25 cellular contexts compared by ENCODE assay signal in the genomic region with DNA sequence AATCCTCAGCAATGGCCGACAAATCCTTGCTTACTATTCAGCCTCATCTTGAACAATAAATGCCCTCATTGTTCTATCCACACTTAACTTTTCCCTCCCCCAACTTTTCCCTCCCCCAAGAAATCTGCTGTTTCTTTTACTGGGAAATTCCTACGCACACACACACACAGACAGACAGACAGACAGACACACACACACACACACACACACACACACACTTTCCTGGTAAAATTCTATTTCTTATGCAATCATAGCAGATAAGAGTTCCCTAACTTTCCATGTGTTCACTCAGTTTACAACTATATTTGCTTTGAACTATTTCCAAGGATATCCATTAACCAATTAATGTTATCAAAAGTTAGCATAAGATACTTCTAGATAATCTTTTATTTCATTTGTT. TPM values are rescaled to one million over a fixed set of nuclear protein-coding genes. Genes with fewer than 3 reads are reported as not detected.
"Had no signal": no experiment of that assay in that cellular context is flagged by ENCODE, and none has a peak within 500 bp of the region (broad histone marks: within the 10 kb centered on the region; RNA-seq: fewer than 3 reads in every experiment).

No MANE protein-coding gene starts in this region.

- H3K36me3 Mint-ChIP-seq: mesothelial cell of epicardium; naive B cell; natural killer cell treated with Interleukin-12 subunit alpha and Interleukin-12 subunit beta and Interleukin-15 and Interleukin-18, amount 100 ng/mL, for 72 hours; stimulated activated effector memory CD8-positive, alpha-beta T cell treated with anti-CD3 and anti-CD28 coated beads, Interleukin-12 subunit alpha, Interleukin-12 subunit beta, amount 100 ng/mL, for 72 hours had no signal

- H2AFZ ChIP-seq: parathyroid adenoma had no signal

- H3K4me3 ChIP-seq: esophagus squamous epithelium, gastrocnemius medialis, mucosa of descending colon, prostate gland, right atrium auricular region, sigmoid colon, stomach, tibial artery, upper lobe of left lung had no signal

- H3K36me3 ChIP-seq: esophagus squamous epithelium, gastrocnemius medialis, neutrophil, prostate gland, right atrium auricular region, sigmoid colon, stomach, tibial artery, upper lobe of left lung had no signal

- ATAC-seq: effector memory CD8-positive, alpha-beta T cell; gastrocnemius medialis; mucosa of descending colon; natural killer cell treated with Interleukin-12 subunit alpha and Interleukin-12 subunit beta and Interleukin-15 and Interleukin-18, amount 100 ng/mL, for 72 hours; stimulated activated effector memory CD8-positive, alpha-beta T cell treated with anti-CD3 and anti-CD28 coated beads, Interleukin-12 subunit alpha, Interleukin-12 subunit beta, amount 100 ng/mL, for 72 hours had no signal

- H3K9me3 ChIP-seq: esophagus squamous epithelium, gastrocnemius medialis, mucosa of descending colon, neutrophil, prostate gland, right atrium auricular region, sigmoid colon, stomach, tibial artery, upper lobe of left lung had no signal

- H3K79me2 ChIP-seq: parathyroid adenoma had no signal

- H3K27me3 ChIP-seq: esophagus squamous epithelium, gastrocnemius medialis, neutrophil, right atrium auricular region, sigmoid colon, stomach, tibial artery, upper lobe of left lung had no signal

- H3K9me3 Mint-ChIP-seq: mesothelial cell of epicardium; neural crest cell; stimulated activated effector memory CD8-positive, alpha-beta T cell treated with anti-CD3 and anti-CD28 coated beads, Interleukin-12 subunit alpha, Interleukin-12 subunit beta, amount 100 ng/mL, for 72 hours had no signal

- H3K9ac ChIP-seq: parathyroid adenoma had no signal

- H3K27ac ChIP-seq: esophagus squamous epithelium, gastrocnemius medialis, neutrophil, parathyroid adenoma, prostate gland, right atrium auricular region, sigmoid colon, stomach, tibial artery, upper lobe of left lung had no signal

- DNase-seq: cortex of kidney; effector memory CD8-positive, alpha-beta T cell; erythroblast; esophagus squamous epithelium; gastrocnemius medialis; head of caudate nucleus; mesenchymal stem cell; mucosa of descending colon; naive B cell; sigmoid colon; stimulated activated CD4-positive, alpha-beta T cell treated with anti-CD3 and anti-CD28 coated beads, Interleukin-2, amount 100 ng/mL, for 24 hours; stimulated activated CD4-positive, alpha-beta T cell treated with anti-CD3 and anti-CD28 coated beads, Interleukin-4, amount 100 ng/mL, for 24 hours; stimulated activated naive CD4-positive, alpha-beta T cell treated with Interleukin-2 at 50 U/mL for 16 hours; stomach; tibial artery; upper lobe of left lung had no signal

- H3K27ac Mint-ChIP-seq: effector memory CD8-positive, alpha-beta T cell; mesothelial cell of epicardium; naive B cell; natural killer cell treated with Interleukin-12 subunit alpha and Interleukin-12 subunit beta and Interleukin-15 and Interleukin-18, amount 100 ng/mL, for 72 hours; stimulated activated effector memory CD8-positive, alpha-beta T cell treated with anti-CD3 and anti-CD28 coated beads, Interleukin-12 subunit alpha, Interleukin-12 subunit beta, amount 100 ng/mL, for 72 hours had no signal

- H3K4me1 ChIP-seq: esophagus squamous epithelium, gastrocnemius medialis, parathyroid adenoma, prostate gland, right atrium auricular region, sigmoid colon, stomach, tibial artery, upper lobe of left lung had no signal

- H3K4me1 Mint-ChIP-seq: naive B cell; stimulated activated effector memory CD8-positive, alpha-beta T cell treated with anti-CD3 and anti-CD28 coated beads, Interleukin-12 subunit alpha, Interleukin-12 subunit beta, amount 100 ng/mL, for 72 hours had no signal

- H3K4me3 Mint-ChIP-seq: effector memory CD8-positive, alpha-beta T cell; mesothelial cell of epicardium; naive B cell; natural killer cell treated with Interleukin-12 subunit alpha and Interleukin-12 subunit beta and Interleukin-15 and Interleukin-18, amount 100 ng/mL, for 72 hours; neural crest cell; stimulated activated effector memory CD8-positive, alpha-beta T cell treated with anti-CD3 and anti-CD28 coated beads, Interleukin-12 subunit alpha, Interleukin-12 subunit beta, amount 100 ng/mL, for 72 hours had no signal

RNA-seq across cellular contexts. Expression of gene RELN, which starts 52.9 kb away (rescaled TPM):
- total RNA-seq: natural killer cell treated with Interleukin-12 subunit alpha and Interleukin-12 subunit beta and Interleukin-15 and Interleukin-18, amount 100 ng/mL, for 72 hours had no signal
- polyA plus RNA-seq: keratinocyte had no signal
